In genomic region chrX:106168107-106168506, GRCh38 we compare ENCODE assay signal across 9 cellular contexts.
DNase-seq lines count a peak whose midpoint lies in the region; ATAC-seq and TF ChIP-seq lines count a peak whose summit lies in the region.
"Had no signal": no experiment of that assay in that cellular context is flagged by ENCODE, and none has a peak within 500 bp of the region (broad histone marks: within the 10 kb centered on the region; RNA-seq: fewer than 3 reads in every experiment).

Gene PWWP3B, plus strand, starts transcription at chrX:106168305. Its CDS starts 37,128 bp downstream, at chrX:106205433.

- no peaks in the 10 kb centered on the region for H3K9me3 ChIP-seq in iPS-15b (ENCODE audit: control insufficient read depth, insufficient read depth, low read length)
- H3K9me3 ChIP-seq: Peyer's patch had no signal

- ATAC-seq in HG03432 (IDR thresholded peaks at IDR 0.05; ENCODE audit: unreplicated experiment) = no peak

- POLR2A ChIA-PET in HEK293T (lab: Yijun Ruan, JAX) = no interaction called here

- CTCF ChIA-PET in HEK293T (lab: Yijun Ruan, JAX) = no interaction called here

- DNase-seq in HEK293T (ENCODE audit: extremely low spot score) (peak; percentile 62), amniotic epithelial cell (ENCODE audit: low read depth) (peak; percentile 31), retina (peak; percentile 30), NCI-H1417 treated with DMSO at 0.1 percent for 48 hours (lab: John Stamatoyannopoulos, UW) (no peak), GDM1 (lab: John Stamatoyannopoulos, UW) (no peak)
- no peak for DNase-seq in stimulated activated CD4-positive, alpha-beta T cell treated with anti-CD3 and anti-CD28 coated beads, Interleukin-15, amount 100 ng/mL, for 24 hours
- DNase-seq: Peyer's patch had no signal

- H3K36me3 ChIP-seq in iPS-15b (ENCODE audit: control insufficient read depth, insufficient read depth, low read length) = no peaks in the 10 kb centered on the region
- H3K36me3 ChIP-seq: Peyer's patch had no signal

- peaks cover 13% of the 10 kb centered on the region for H3K27me3 ChIP-seq in iPS-15b (ENCODE audit: control insufficient read depth, insufficient read depth, low read length)
- H3K27me3 ChIP-seq: Peyer's patch had no signal

- no peaks in the 10 kb centered on the region for H3K4me1 ChIP-seq in iPS-15b (ENCODE audit: control insufficient read depth, insufficient read depth, low read length)
- H3K4me1 ChIP-seq: Peyer's patch had no signal

- no peak within 1 kb of the TSS for H3K9ac ChIP-seq in iPS-15b (ENCODE audit: low read depth, low read length)

- H3K4me3 ChIP-seq in iPS-15b (ENCODE audit: low read depth, low read length) = peak within 1 kb of the TSS; percentile 36
- H3K4me3 ChIP-seq: Peyer's patch had no signal

TF ChIP-seq in HEK293T, 16 proteins besides CTCF, POLR2A, EP300 and RAD21:
- peak; percentile 81 for TF ChIP-seq L3MBTL2 (conservative IDR thresholded peaks at IDR 0.05)
- TF ChIP-seq ELF4 (IDR thresholded peaks at IDR 0.05) = no peak
- no peak for TF ChIP-seq FOXK2 (IDR thresholded peaks at IDR 0.05)

Comparison
In these comparisons a context has a peak if more than half of its experiments do, and no peak if none do; other contexts are left out.
1. DNase-seq: peak in HEK293T (single experiment), amniotic epithelial cell (single experiment) and retina (single experiment); none in NCI-H1417 treated with DMSO at 0.1 percent for 48 hours (single experiment), stimulated activated CD4-positive, alpha-beta T cell treated with anti-CD3 and anti-CD28 coated beads, Interleukin-15, amount 100 ng/mL, for 24 hours (single experiment) and GDM1 (single experiment).